ENCODE assay signal across 1 cellular context in genomic region chr1:204588826-204589225, GRCh38.
TF ChIP-seq lines count a peak whose summit lies in the region.

No MANE protein-coding gene starts in this region.

TF ChIP-seq in WTC11, 78 proteins besides CTCF, POLR2A, EP300 and RAD21 (continued from another document):
- no peak for TF ChIP-seq AFF4 (CRISPR knock-in tag; IDR thresholded peaks at IDR 0.05; ENCODE audit: borderline replicate concordance)
- TF ChIP-seq EMX1 (CRISPR knock-in tag; IDR thresholded peaks at IDR 0.05) = no peak
- no peak for TF ChIP-seq GABPB1 (CRISPR knock-in tag; IDR thresholded peaks at IDR 0.05)
- TF ChIP-seq ZNF423 (CRISPR knock-in tag; IDR thresholded peaks at IDR 0.05) = no peak
- no peak for TF ChIP-seq NFE2L1 (CRISPR knock-in tag; IDR thresholded peaks at IDR 0.05)
- TF ChIP-seq SOX15 (CRISPR knock-in tag; IDR thresholded peaks at IDR 0.05) = no peak
- TF ChIP-seq FOXK1 (CRISPR knock-in tag; IDR thresholded peaks at IDR 0.05) = no peak
TF ChIP-seq in WTC11: peak in this region for 0.
